ENCODE assay signal across 7 cellular contexts in the genomic region with DNA sequence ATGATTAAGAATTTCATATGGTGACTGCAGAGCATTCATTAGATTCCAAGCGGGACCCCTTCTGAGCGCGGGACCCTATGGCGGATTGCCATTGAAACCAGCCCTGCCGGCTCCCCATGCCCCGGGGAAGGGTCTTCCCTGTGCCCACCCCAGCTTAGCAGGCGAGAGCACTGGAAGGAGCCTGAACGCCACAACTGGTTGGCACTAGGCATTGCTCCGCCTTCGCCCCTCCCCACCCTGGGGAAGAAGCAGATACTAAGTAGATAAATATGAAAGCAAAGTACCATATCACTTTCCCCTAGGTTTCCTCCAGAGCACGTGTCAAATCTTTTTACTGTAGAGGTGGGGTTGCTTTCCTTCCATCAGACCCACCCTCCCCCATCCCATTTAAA.
DNase-seq lines count a peak whose midpoint lies in the region; ATAC-seq and TF ChIP-seq lines count a peak whose summit lies in the region.

No MANE protein-coding gene starts in this region.

- peak overlapping the region; percentile 22 for H3K4me3 Mint-ChIP-seq in stimulated activated memory B cell treated with anti-CD40 and anti-IgM and Interleukin-4, amounts not matched to agents 10 μg/mL and 1 μg/mL and 100 μg/mL, for 72 hours
- peak overlapping the region in 1 of 2 donors; percentile 27 for H3K4me3 Mint-ChIP-seq in activated T-cell treated with anti-CD3 and anti-CD28 coated beads, Interleukin-2, amount 50 U/mL, for 72 hours
- no peak overlapping the region for H3K4me3 Mint-ChIP-seq in activated T-helper 17 cell treated with anti-CD3 and anti-CD28 coated beads, Interleukin-2, amount 50 U/mL, for 72 hours

- H3K36me3 Mint-ChIP-seq in stimulated activated memory B cell treated with anti-CD40 and anti-IgM and Interleukin-4, amounts not matched to agents 10 μg/mL and 1 μg/mL and 100 μg/mL, for 72 hours: no peaks in the 10 kb centered on the region
- H3K36me3 Mint-ChIP-seq in activated T-cell treated with anti-CD3 and anti-CD28 coated beads, Interleukin-2, amount 50 U/mL, for 72 hours (ENCODE audit: insufficient read depth in 2 of 2): no peaks in the 10 kb centered on the region
- H3K36me3 Mint-ChIP-seq in activated T-helper 17 cell treated with anti-CD3 and anti-CD28 coated beads, Interleukin-2, amount 50 U/mL, for 72 hours (ENCODE audit: low read depth): no peaks in the 10 kb centered on the region

- no peaks in the 10 kb centered on the region for H3K36me3 ChIP-seq in HUES6 (ENCODE audit: control insufficient read depth, insufficient read depth, low read length)
- H3K36me3 ChIP-seq in adrenal gland (replicated peaks in 1 of 2): no peaks in the 10 kb centered on the region
- H3K36me3 ChIP-seq in iPS-20b (ENCODE audit: insufficient read depth, low read depth, low read length): no peaks in the 10 kb centered on the region

- no peak overlapping the region for H3K27ac Mint-ChIP-seq in stimulated activated memory B cell treated with anti-CD40 and anti-IgM and Interleukin-4, amounts not matched to agents 10 μg/mL and 1 μg/mL and 100 μg/mL, for 72 hours
- H3K27ac Mint-ChIP-seq in activated T-cell treated with anti-CD3 and anti-CD28 coated beads, Interleukin-2, amount 50 U/mL, for 72 hours: no peak overlapping the region
- no peak overlapping the region for H3K27ac Mint-ChIP-seq in activated T-helper 17 cell treated with anti-CD3 and anti-CD28 coated beads, Interleukin-2, amount 50 U/mL, for 72 hours

- no peaks in the 10 kb centered on the region for H3K9me3 Mint-ChIP-seq in stimulated activated memory B cell treated with anti-CD40 and anti-IgM and Interleukin-4, amounts not matched to agents 10 μg/mL and 1 μg/mL and 100 μg/mL, for 72 hours
- no peaks in the 10 kb centered on the region for H3K9me3 Mint-ChIP-seq in activated T-cell treated with anti-CD3 and anti-CD28 coated beads, Interleukin-2, amount 50 U/mL, for 72 hours
- no peaks in the 10 kb centered on the region for H3K9me3 Mint-ChIP-seq in activated T-helper 17 cell treated with anti-CD3 and anti-CD28 coated beads, Interleukin-2, amount 50 U/mL, for 72 hours

- intact Hi-C loops in adrenal gland (cut with DNase I): no loop called here

- no peak for TF ChIP-seq POLR2A in adrenal gland (IDR thresholded peaks at IDR 0.05)

- H3K4me1 Mint-ChIP-seq in stimulated activated memory B cell treated with anti-CD40 and anti-IgM and Interleukin-4, amounts not matched to agents 10 μg/mL and 1 μg/mL and 100 μg/mL, for 72 hours: peaks cover 9% of the 10 kb centered on the region
- peaks cover 5% of the 10 kb centered on the region for H3K4me1 Mint-ChIP-seq in activated T-cell treated with anti-CD3 and anti-CD28 coated beads, Interleukin-2, amount 50 U/mL, for 72 hours (ENCODE audit: low read depth)
- H3K4me1 Mint-ChIP-seq in activated T-helper 17 cell treated with anti-CD3 and anti-CD28 coated beads, Interleukin-2, amount 50 U/mL, for 72 hours: peaks cover 5% of the 10 kb centered on the region

- DNase-seq in adrenal gland: peak in 4 of 7 donors; percentile 14 to 25 (median 20)
- no peak for DNase-seq in activated T-cell treated with anti-CD3 and anti-CD28 coated beads, Interleukin-2, amount 50 U/mL, for 72 hours

- H3K9ac ChIP-seq in HUES6 (ENCODE audit: low read length): no peak overlapping the region
- peak overlapping the region; percentile 26; the same call in 1 of the 2 replicates for H3K9ac ChIP-seq in iPS-20b (ENCODE audit: low read depth, low read length)

- H3K4me1 ChIP-seq in HUES6 (ENCODE audit: control insufficient read depth, insufficient read depth, low read length) (peaks cover 5% of the 10 kb centered on the region; the same call in 1 of the 2 replicates), adrenal gland (replicated peaks in 1 of 2) (peaks cover 4 to 12% of the 10 kb centered on the region in 2 donors), iPS-20b (ENCODE audit: insufficient read depth, low read length) (0 out of 2 replicates have a peak, but pooled peaks cover 3% of the 10 kb centered on the region)

- H3K27me3 ChIP-seq in HUES6 (ENCODE audit: control insufficient read depth, insufficient read depth, low read length): peaks cover 45% of the 10 kb centered on the region
- no peaks in the 10 kb centered on the region for H3K27me3 ChIP-seq in adrenal gland
- H3K27me3 ChIP-seq in iPS-20b (ENCODE audit: insufficient read depth, low read length): peaks cover 44% of the 10 kb centered on the region

- H3K27ac ChIP-seq in HUES6 (ENCODE audit: low read depth, low read length): no peak overlapping the region
- H3K27ac ChIP-seq in adrenal gland: no peak overlapping the region
- H3K27ac ChIP-seq in iPS-20b (ENCODE audit: low read length): no peak overlapping the region

- ATAC-seq in stimulated activated memory B cell treated with anti-CD40 and anti-IgM and Interleukin-4, amounts not matched to agents 10 μg/mL and 1 μg/mL and 100 μg/mL, for 72 hours: no peak
- ATAC-seq in HG03565 (IDR thresholded peaks at IDR 0.05; ENCODE audit: unreplicated experiment): no peak
- no peak for ATAC-seq in activated T-cell treated with anti-CD3 and anti-CD28 coated beads, Interleukin-2, amount 50 U/mL, for 72 hours (replicated peaks in 1 of 2)
- no peak for ATAC-seq in activated T-helper 17 cell treated with anti-CD3 and anti-CD28 coated beads, Interleukin-2, amount 50 U/mL, for 72 hours (replicated peaks)

- no peaks in the 10 kb centered on the region for H3K27me3 Mint-ChIP-seq in stimulated activated memory B cell treated with anti-CD40 and anti-IgM and Interleukin-4, amounts not matched to agents 10 μg/mL and 1 μg/mL and 100 μg/mL, for 72 hours
- peaks cover 33% of the 10 kb centered on the region for H3K27me3 Mint-ChIP-seq in activated T-cell treated with anti-CD3 and anti-CD28 coated beads, Interleukin-2, amount 50 U/mL, for 72 hours (ENCODE audit: low read depth)
- peaks cover 34% of the 10 kb centered on the region for H3K27me3 Mint-ChIP-seq in activated T-helper 17 cell treated with anti-CD3 and anti-CD28 coated beads, Interleukin-2, amount 50 U/mL, for 72 hours

- peaks cover 7% of the 10 kb centered on the region for H3K9me3 ChIP-seq in HUES6 (ENCODE audit: control insufficient read depth, insufficient read depth, low read depth, low read length)
- no peaks in the 10 kb centered on the region for H3K9me3 ChIP-seq in adrenal gland (replicated peaks in 1 of 3)
- H3K9me3 ChIP-seq in iPS-20b (ENCODE audit: insufficient read depth, low read depth, low read length): no peaks in the 10 kb centered on the region

- peak overlapping the region; percentile 61 for H3K4me3 ChIP-seq in HUES6 (ENCODE audit: low read depth, low read length)
- peak overlapping the region in 2 of 4 donors; percentile 10 to 68 for H3K4me3 ChIP-seq in adrenal gland
- peak overlapping the region; percentile 74 for H3K4me3 ChIP-seq in iPS-20b (ENCODE audit: low read length)

- no peak for TF ChIP-seq CTCF in adrenal gland (IDR thresholded peaks at IDR 0.05)

- WGBS in adrenal gland, 4 donors: 1 to 9% (median 6%) methylated on average over 7 to 11 of the region's 11 CpGs

Comparison
In these comparisons a context has a peak if more than half of its experiments do, and no peak if none do; other contexts are left out.
1. DNase-seq: peak in adrenal gland (4 of 7); none in activated T-cell treated with anti-CD3 and anti-CD28 coated beads, Interleukin-2, amount 50 U/mL, for 72 hours (0 of 2).